ENCODE assay signal across 8 cellular contexts in the genomic region with DNA sequence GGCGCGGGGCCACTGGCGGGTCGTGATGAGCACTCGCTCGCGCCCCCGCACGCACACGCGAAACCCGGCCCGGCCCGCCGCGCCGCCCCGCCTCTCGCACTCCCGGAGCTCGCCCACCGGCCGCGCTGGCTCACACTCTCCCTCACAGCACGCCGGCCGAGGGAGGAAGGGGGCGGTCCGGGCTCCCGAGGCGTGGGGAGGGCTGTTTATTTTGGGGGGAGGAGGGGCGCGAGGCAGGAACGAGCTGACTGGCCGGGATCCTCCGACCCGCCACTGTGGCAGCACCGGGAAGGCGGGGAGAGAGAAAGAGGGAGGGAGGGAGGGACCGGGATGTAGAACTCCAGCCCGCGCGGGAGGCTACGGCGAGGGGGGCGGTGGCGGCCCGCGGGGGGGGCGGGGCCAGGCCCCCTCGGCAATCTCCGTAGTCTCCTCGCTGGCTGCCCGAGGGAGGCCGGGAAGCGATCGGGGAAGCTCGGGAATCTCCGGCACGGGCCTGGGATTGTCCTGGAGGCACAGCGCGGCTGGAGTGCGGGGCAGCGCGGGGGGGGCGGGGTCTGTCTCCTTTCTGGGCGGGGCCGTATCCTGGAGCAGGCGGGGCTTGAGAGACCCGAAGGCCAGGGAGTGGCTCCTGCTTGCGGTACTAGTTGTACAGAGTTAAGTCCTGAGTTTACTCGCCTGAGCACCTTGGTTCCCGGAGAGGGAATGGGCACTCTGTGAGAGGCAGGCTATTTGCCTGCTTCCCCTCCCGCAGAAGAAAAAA. TPM values are rescaled to one million over a fixed set of nuclear protein-coding genes. Genes with fewer than 3 reads are reported as not detected.
DNase-seq lines count a peak whose midpoint lies in the region; ATAC-seq lines count a peak whose summit lies in the region.

A gene with protein sequence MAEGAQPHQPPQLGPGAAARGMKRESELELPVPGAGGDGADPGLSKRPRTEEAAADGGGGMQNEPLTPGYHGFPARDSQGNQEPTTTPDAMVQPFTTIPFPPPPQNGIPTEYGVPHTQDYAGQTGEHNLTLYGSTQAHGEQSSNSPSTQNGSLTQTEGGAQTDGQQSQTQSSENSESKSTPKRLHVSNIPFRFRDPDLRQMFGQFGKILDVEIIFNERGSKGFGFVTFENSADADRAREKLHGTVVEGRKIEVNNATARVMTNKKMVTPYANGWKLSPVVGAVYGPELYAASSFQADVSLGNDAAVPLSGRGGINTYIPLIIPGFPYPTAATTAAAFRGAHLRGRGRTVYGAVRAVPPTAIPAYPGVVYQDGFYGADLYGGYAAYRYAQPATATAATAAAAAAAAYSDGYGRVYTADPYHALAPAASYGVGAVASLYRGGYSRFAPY (minus strand): TSS at position 179 of the 760 bp plus-strand sequence. CDS start 399 bp downstream, outside the sequence.

- intact Hi-C loops in left colon (cut with DNase I, micrococcal nuclease) = no loop called here

- DNase-seq in CD1c-positive myeloid dendritic cell (ENCODE audit: extremely low spot score) (peak; percentile 86), NCI-H526 (lab: John Stamatoyannopoulos, UW) (peak; percentile 90 to 95), dedifferentiated amniotic fluid mesenchymal stem cell (ENCODE audit: extremely low spot score) (peak; percentile 97), left colon (peak; percentile 97)
- peak; percentile 66 to 68 for DNase-seq in activated CD4-positive, alpha-beta T cell treated with anti-CD3 and anti-CD28 coated beads, Interleukin-2, amount 50 U/mL, for 24 hours (ENCODE audit: low read depth in 1 of 2, low spot score in 1 of 2)
- DNase-seq in stimulated activated CD4-positive, alpha-beta T cell treated with anti-CD3 and anti-CD28 coated beads, Interleukin-15, amount 100 ng/mL, for 48 hours (ENCODE audit: low read depth in 2 of 2) = peak; percentile 69 to 71

- peak; percentile 48 for ATAC-seq in HG02981 (IDR thresholded peaks at IDR 0.05; ENCODE audit: unreplicated experiment)
- peak; percentile 90 for ATAC-seq in left colon
- ATAC-seq in HG03520 (IDR thresholded peaks at IDR 0.05; ENCODE audit: unreplicated experiment) = no peak

RNA-seq across cellular contexts. Expression of the gene that starts here (rescaled TPM):
- 10 to 100 TPM; 34.3 to 48.8 TPM for total RNA-seq in left colon
